In the genomic region with DNA sequence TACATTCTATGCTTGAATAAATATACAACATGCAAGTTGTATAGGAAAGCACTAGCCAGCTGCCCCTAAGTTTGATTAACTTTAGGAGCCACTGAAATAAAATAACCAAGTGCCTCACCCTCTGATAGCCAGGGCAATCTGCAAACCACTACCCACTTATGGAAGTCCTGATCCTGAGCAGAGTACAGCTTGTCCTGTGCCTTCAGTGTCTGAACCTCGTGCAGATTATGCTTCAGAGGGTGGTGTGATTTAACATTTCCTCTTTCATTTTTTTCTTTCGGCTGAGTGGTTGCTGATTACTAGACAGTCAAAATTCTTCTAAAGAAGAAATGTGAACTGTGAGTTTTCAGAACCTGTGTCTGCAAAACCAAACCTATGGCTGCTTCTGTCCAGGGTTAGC, we compare ENCODE assay signal across 17 cellular contexts.
DNase-seq lines count a peak whose midpoint lies in the region; ATAC-seq and TF ChIP-seq lines count a peak whose summit lies in the region.
"Had no signal": no experiment of that assay in that cellular context is flagged by ENCODE, and none has a peak within 500 bp of the region (broad histone marks: within the 10 kb centered on the region; RNA-seq: fewer than 3 reads in every experiment).

No MANE protein-coding gene starts in this region.

- POLR2A ChIA-PET in Caco-2 (lab: Charles Lee): no interaction called here

- no peak overlapping the region for H3K4me2 ChIP-seq in mesenchymal stem cell (ENCODE audit: low read length, poor library complexity, severe bottlenecking)
- H3K4me2 ChIP-seq: smooth muscle cell had no signal

- no peak overlapping the region for H3K27ac Mint-ChIP-seq in Caco-2 (ENCODE audit: unreplicated experiment)
- H3K27ac Mint-ChIP-seq: activated CD4-positive, alpha-beta T cell treated with anti-CD3 and anti-CD28 coated beads, Interleukin-2, amount 10 ng/mL, durations not matched to agents 7 days and 5 days; HFFc6; memory B cell; natural killer cell treated with Interleukin-12 subunit alpha and Interleukin-12 subunit beta and Interleukin-15 and Interleukin-18, amount 100 ng/mL, for 72 hours; T-cell had no signal

- H3K27ac ChIP-seq in gastroesophageal sphincter: no peak overlapping the region
- H3K27ac ChIP-seq in mesenchymal stem cell (ENCODE audit: low read length, poor library complexity, severe bottlenecking): no peak overlapping the region
- no peak overlapping the region for H3K27ac ChIP-seq in thyroid gland

- no peaks in the 10 kb centered on the region for H3K27me3 Mint-ChIP-seq in Caco-2 (ENCODE audit: insufficient read depth, unreplicated experiment)

- no peaks in the 10 kb centered on the region for H3K4me1 ChIP-seq in gastroesophageal sphincter
- peaks cover 7% of the 10 kb centered on the region for H3K4me1 ChIP-seq in mesenchymal stem cell (ENCODE audit: control insufficient read depth, insufficient read depth, low read depth, low read length)
- peaks cover 8 to 23% of the 10 kb centered on the region in 2 donors for H3K4me1 ChIP-seq in thyroid gland
- H3K4me1 ChIP-seq in Caco-2: no peaks in the 10 kb centered on the region
- H3K4me1 ChIP-seq: breast epithelium had no signal

- ATAC-seq in gastroesophageal sphincter: peak; percentile 31
- ATAC-seq: natural killer cell treated with Interleukin-12 subunit alpha and Interleukin-12 subunit beta and Interleukin-15 and Interleukin-18, amount 100 ng/mL, for 72 hours; T-cell had no signal

- H2AFZ ChIP-seq in mesenchymal stem cell (ENCODE audit: low read depth, low read length): no peak overlapping the region

- H3K27me3 ChIP-seq in gastroesophageal sphincter: peaks cover 8% of the 10 kb centered on the region
- no peaks in the 10 kb centered on the region for H3K27me3 ChIP-seq in mesenchymal stem cell (ENCODE audit: control insufficient read depth in 1 of 2, insufficient read depth in 1 of 2, low read length in 2 of 2)
- H3K27me3 ChIP-seq in thyroid gland: no peaks in the 10 kb centered on the region
- no peaks in the 10 kb centered on the region; the same call in 1 of the 2 replicates for H3K27me3 ChIP-seq in Caco-2 (replicated peaks; ENCODE audit: control insufficient read depth, insufficient read depth, low read length)
- H3K27me3 ChIP-seq: breast epithelium had no signal

- H2AK5ac ChIP-seq in mesenchymal stem cell (ENCODE audit: low read length, severe bottlenecking): no peak overlapping the region

- no peak overlapping the region for H2BK120ac ChIP-seq in mesenchymal stem cell (ENCODE audit: low read depth, low read length)

- WGBS in gastroesophageal sphincter (ENCODE audit: low coverage in 1 of 2), 2 donors: 56 to 62% methylated on average over 2 of the region's 2 CpGs
- 29% methylated on average over 2 of the region's 2 CpGs for WGBS in mesenchymal stem cell
- 39 to 42% methylated on average over 2 of the region's 2 CpGs for WGBS in thyroid gland, 2 donors

- H3K9me3 ChIP-seq in gastroesophageal sphincter (no peaks in the 10 kb centered on the region), mesenchymal stem cell (ENCODE audit: control insufficient read depth, low read length) (no peaks in the 10 kb centered on the region), thyroid gland (no peaks in the 10 kb centered on the region), Caco-2 (no peaks in the 10 kb centered on the region)
- H3K9me3 ChIP-seq: breast epithelium had no signal

- CTCF ChIA-PET in Caco-2 (lab: Charles Lee): no interaction called here

- H3K4me3 ChIP-seq in gastroesophageal sphincter (no peak overlapping the region), mesenchymal stem cell (ENCODE audit: insufficient read depth in 1 of 2, low read depth in 1 of 2, low read length in 2 of 2) (no peak overlapping the region), thyroid gland (replicated peaks in 1 of 3) (no peak overlapping the region), Caco-2 (ENCODE audit: low read depth, low read length) (no peak overlapping the region)
- H3K4me3 ChIP-seq: breast epithelium, smooth muscle cell had no signal

- H3K4me3 Mint-ChIP-seq in Caco-2 (ENCODE audit: unreplicated experiment): no peak overlapping the region
- H3K4me3 Mint-ChIP-seq: activated CD4-positive, alpha-beta T cell treated with anti-CD3 and anti-CD28 coated beads, Interleukin-2, amount 10 ng/mL, durations not matched to agents 7 days and 5 days; HFFc6; memory B cell; natural killer cell treated with Interleukin-12 subunit alpha and Interleukin-12 subunit beta and Interleukin-15 and Interleukin-18, amount 100 ng/mL, for 72 hours; T-cell had no signal

- no peak for TF ChIP-seq EP300 in gastroesophageal sphincter (IDR thresholded peaks at IDR 0.05)

- H2BK5ac ChIP-seq in mesenchymal stem cell (ENCODE audit: low read depth, low read length, poor library complexity, severe bottlenecking): no peak overlapping the region

- no peak overlapping the region for H4K8ac ChIP-seq in mesenchymal stem cell (ENCODE audit: low read length)

- no peak overlapping the region for H3K23ac ChIP-seq in mesenchymal stem cell (ENCODE audit: low read length in 2 of 2)

- no peaks in the 10 kb centered on the region for H3K9me3 Mint-ChIP-seq in Caco-2 (ENCODE audit: unreplicated experiment)
- H3K9me3 Mint-ChIP-seq: activated CD4-positive, alpha-beta T cell treated with anti-CD3 and anti-CD28 coated beads, Interleukin-2, amount 10 ng/mL, durations not matched to agents 7 days and 5 days; HFFc6; memory B cell; natural killer cell treated with Interleukin-12 subunit alpha and Interleukin-12 subunit beta and Interleukin-15 and Interleukin-18, amount 100 ng/mL, for 72 hours; T-cell had no signal

- H3K36me3 ChIP-seq in gastroesophageal sphincter (no peaks in the 10 kb centered on the region), mesenchymal stem cell (ENCODE audit: control insufficient read depth in 1 of 2, insufficient read depth in 2 of 2, low read depth in 1 of 2, low read length in 2 of 2) (no peaks in the 10 kb centered on the region), thyroid gland (no peaks in the 10 kb centered on the region), Caco-2 (ENCODE audit: control insufficient read depth, insufficient read depth, low read length) (no peaks in the 10 kb centered on the region)
- H3K36me3 ChIP-seq: breast epithelium had no signal

- TF ChIP-seq POLR2A in gastroesophageal sphincter (IDR thresholded peaks at IDR 0.05) (no peak), thyroid gland (IDR thresholded peaks at IDR 0.05) (peak in 1 of 2 donors; percentile 22)

- H3K14ac ChIP-seq in mesenchymal stem cell (ENCODE audit: low read length in 2 of 2): no peak overlapping the region

- H3K79me1 ChIP-seq in mesenchymal stem cell (replicated peaks; ENCODE audit: low read length, poor library complexity, severe bottlenecking): no peaks in the 10 kb centered on the region

- peak; percentile 10 for DNase-seq in DMS53 (lab: John Stamatoyannopoulos, UW)
- no peak for DNase-seq in DMS53 treated with DMSO at 0.1 percent for 48 hours (lab: John Stamatoyannopoulos, UW; ENCODE audit: unreplicated experiment)
- peak; percentile 37 for DNase-seq in mesenchymal stem cell
- DNase-seq in thyroid gland: peak; percentile 35 to 64
- DNase-seq in anterior cingulate cortex (lab: John Stamatoyannopoulos, UW): no peak
- no peak for DNase-seq in Caco-2
- no peak for DNase-seq in NCI-H748 (lab: John Stamatoyannopoulos, UW; ENCODE audit: unreplicated experiment)
- DNase-seq: activated CD4-positive, alpha-beta T cell treated with anti-CD3 and anti-CD28 coated beads, Interleukin-2, amount 10 ng/mL, durations not matched to agents 7 days and 5 days; AML-193; HFFc6; NCI-H69; T-cell had no signal

- no peaks in the 10 kb centered on the region for H3K36me3 Mint-ChIP-seq in Caco-2 (ENCODE audit: insufficient read depth, unreplicated experiment)
- H3K36me3 Mint-ChIP-seq: memory B cell; natural killer cell treated with Interleukin-12 subunit alpha and Interleukin-12 subunit beta and Interleukin-15 and Interleukin-18, amount 100 ng/mL, for 72 hours; T-cell had no signal

- H2BK12ac ChIP-seq in mesenchymal stem cell (ENCODE audit: low read length in 2 of 2): no peak overlapping the region

- intact Hi-C loops in thyroid gland (cut with DNase I) (no loop called here), Caco-2 (cut with micrococcal nuclease; ENCODE audit: unreplicated experiment) (no loop called here)

- no peak overlapping the region for H2BK15ac ChIP-seq in mesenchymal stem cell (ENCODE audit: low read depth, poor library complexity, severe bottlenecking)

- peaks cover 4% of the 10 kb centered on the region for H3K4me1 Mint-ChIP-seq in Caco-2 (ENCODE audit: low read depth, unreplicated experiment)
- H3K4me1 Mint-ChIP-seq: activated CD4-positive, alpha-beta T cell treated with anti-CD3 and anti-CD28 coated beads, Interleukin-2, amount 10 ng/mL, durations not matched to agents 7 days and 5 days had no signal

- no peak overlapping the region for H3K4ac ChIP-seq in mesenchymal stem cell (ENCODE audit: low read depth in 1 of 2, low read length in 2 of 2)

- TF ChIP-seq CTCF in gastroesophageal sphincter (IDR thresholded peaks at IDR 0.05): no peak
- no peak for TF ChIP-seq CTCF in thyroid gland (IDR thresholded peaks at IDR 0.05)
- no peak for TF ChIP-seq CTCF in Caco-2 (IDR thresholded peaks at IDR 0.05; ENCODE audit: insufficient read depth in 1 of 2, low read depth in 1 of 2, low read length in 1 of 2, severe bottlenecking in 1 of 2, unreplicated experiment in 1 of 2)

- H3K18ac ChIP-seq in mesenchymal stem cell (ENCODE audit: low read depth in 1 of 2, low read length in 2 of 2): no peak overlapping the region

- H3K9ac ChIP-seq in mesenchymal stem cell (ENCODE audit: low read length): no peak overlapping the region

- BruUV-seq in Caco-2 (replicated peaks; lab: Mats Ljungman, UMichigan): no TSS peak

- no peak overlapping the region for H4K91ac ChIP-seq in mesenchymal stem cell (ENCODE audit: low read length)

Comparison
In these comparisons a context has a peak if more than half of its experiments do, and no peak if none do; other contexts are left out.
1. DNase-seq: peak in DMS53 (single experiment), mesenchymal stem cell (single experiment) and thyroid gland (2 of 2); none in DMS53 treated with DMSO at 0.1 percent for 48 hours (single experiment), anterior cingulate cortex (0 of 58), Caco-2 (0 of 2) and NCI-H748 (single experiment).